Comparison of ENCODE assay signal across 8 cellular contexts in genomic region chr12:68808388-68809189, GRCh38.
DNase-seq lines count a peak whose midpoint lies in the region; ATAC-seq and TF ChIP-seq lines count a peak whose summit lies in the region.

No MANE protein-coding gene starts in this region.

- DNase-seq in AG20443 (ENCODE audit: low spot score) (peak; percentile 87), NCI-H345 treated with DMSO at 0.1 percent for 48 hours (lab: John Stamatoyannopoulos, UW; ENCODE audit: unreplicated experiment) (peak; percentile 90), choroid plexus epithelial cell (ENCODE audit: low read depth) (peak; percentile 97), kidney tubule cell (ENCODE audit: low spot score) (peak; percentile 96)
- peak; percentile 39 for DNase-seq in activated CD4-positive, alpha-beta T cell treated with anti-CD3 and anti-CD28 coated beads for 1 hour
- DNase-seq in stimulated activated CD4-positive, alpha-beta T cell treated with anti-CD3 and anti-CD28 coated beads, Interleukin-1b, Interleukin-23, amount 100 ng/mL, for 1 hour (ENCODE audit: low read depth in 2 of 2): peak; percentile 10 to 15

- ATAC-seq in GM19043 (IDR thresholded peaks at IDR 0.05; ENCODE audit: low read depth, unreplicated experiment) (peak; percentile 52), HG03354 (IDR thresholded peaks at IDR 0.05; ENCODE audit: poor library complexity, severe bottlenecking, unreplicated experiment) (peak; percentile 65)

- no peak for TF ChIP-seq CTCF in choroid plexus epithelial cell (conservative IDR thresholded peaks at IDR 0.05; ENCODE audit: low read depth, low read length)

- H3K4me3 ChIP-seq in choroid plexus epithelial cell (ENCODE audit: low read depth, low read length): peak overlapping the region; percentile 95

Comparison
In these comparisons a context has a peak if more than half of its experiments do, and no peak if none do; other contexts are left out.
1. Peak in every context shown above with its lines: DNase-seq, ATAC-seq and H3K4me3 ChIP-seq.
2. DNase-seq: peak in every context shown above with its lines; median percentile 97 in choroid plexus epithelial cell; 96 in kidney tubule cell; 90 in NCI-H345 treated with DMSO at 0.1 percent for 48 hours; 87 in AG20443; 39 in activated CD4-positive, alpha-beta T cell treated with anti-CD3 and anti-CD28 coated beads for 1 hour; 12 in stimulated activated CD4-positive, alpha-beta T cell treated with anti-CD3 and anti-CD28 coated beads, Interleukin-1b, Interleukin-23, amount 100 ng/mL, for 1 hour.